Comparison of ENCODE assay signal across 2 cellular contexts in the genomic region with DNA sequence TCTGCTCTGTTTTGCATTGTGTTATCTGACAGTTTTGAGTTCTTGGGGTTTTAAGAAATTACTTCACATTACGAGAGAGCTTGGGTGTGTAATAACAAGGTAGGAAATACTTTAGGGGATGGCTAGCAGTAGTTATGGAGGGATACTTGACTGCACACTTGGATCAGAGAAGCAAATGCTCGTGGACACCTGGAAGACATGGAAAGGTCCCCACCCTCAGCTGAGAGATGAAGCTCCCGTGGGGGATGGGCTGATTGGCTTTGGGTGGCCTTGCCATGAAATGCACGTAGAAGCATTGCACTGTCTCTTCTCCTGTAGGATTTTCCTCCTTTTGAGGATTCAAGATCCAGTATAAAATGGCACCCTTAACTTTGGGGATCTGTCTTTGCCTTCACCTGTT.
TF ChIP-seq lines count a peak whose summit lies in the region.

No MANE protein-coding gene starts in this region.

TF ChIP-seq in GM23338, 12 proteins besides CTCF, POLR2A, EP300 and RAD21 (continued from another document):
- no peak; the same call in 1 of the 2 replicates for TF ChIP-seq POLR2AphosphoS5 (IDR thresholded peaks at IDR 0.05; ENCODE audit: low read depth)
- no peak for TF ChIP-seq CREB1 (CRISPR knock-in tag; IDR thresholded peaks at IDR 0.05; ENCODE audit: low read depth)

TF ChIP-seq in WTC11, 78 proteins besides CTCF, POLR2A, EP300 and RAD21 (continued from another document):
- TF ChIP-seq, protein P1, sequence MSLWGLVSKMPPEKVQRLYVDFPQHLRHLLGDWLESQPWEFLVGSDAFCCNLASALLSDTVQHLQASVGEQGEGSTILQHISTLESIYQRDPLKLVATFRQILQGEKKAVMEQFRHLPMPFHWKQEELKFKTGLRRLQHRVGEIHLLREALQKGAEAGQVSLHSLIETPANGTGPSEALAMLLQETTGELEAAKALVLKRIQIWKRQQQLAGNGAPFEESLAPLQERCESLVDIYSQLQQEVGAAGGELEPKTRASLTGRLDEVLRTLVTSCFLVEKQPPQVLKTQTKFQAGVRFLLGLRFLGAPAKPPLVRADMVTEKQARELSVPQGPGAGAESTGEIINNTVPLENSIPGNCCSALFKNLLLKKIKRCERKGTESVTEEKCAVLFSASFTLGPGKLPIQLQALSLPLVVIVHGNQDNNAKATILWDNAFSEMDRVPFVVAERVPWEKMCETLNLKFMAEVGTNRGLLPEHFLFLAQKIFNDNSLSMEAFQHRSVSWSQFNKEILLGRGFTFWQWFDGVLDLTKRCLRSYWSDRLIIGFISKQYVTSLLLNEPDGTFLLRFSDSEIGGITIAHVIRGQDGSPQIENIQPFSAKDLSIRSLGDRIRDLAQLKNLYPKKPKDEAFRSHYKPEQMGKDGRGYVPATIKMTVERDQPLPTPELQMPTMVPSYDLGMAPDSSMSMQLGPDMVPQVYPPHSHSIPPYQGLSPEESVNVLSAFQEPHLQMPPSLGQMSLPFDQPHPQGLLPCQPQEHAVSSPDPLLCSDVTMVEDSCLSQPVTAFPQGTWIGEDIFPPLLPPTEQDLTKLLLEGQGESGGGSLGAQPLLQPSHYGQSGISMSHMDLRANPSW (CRISPR knock-in tag; conservative IDR thresholded peaks at IDR 0.05; ENCODE audit: low read depth): no peak
- TF ChIP-seq, protein P2, sequence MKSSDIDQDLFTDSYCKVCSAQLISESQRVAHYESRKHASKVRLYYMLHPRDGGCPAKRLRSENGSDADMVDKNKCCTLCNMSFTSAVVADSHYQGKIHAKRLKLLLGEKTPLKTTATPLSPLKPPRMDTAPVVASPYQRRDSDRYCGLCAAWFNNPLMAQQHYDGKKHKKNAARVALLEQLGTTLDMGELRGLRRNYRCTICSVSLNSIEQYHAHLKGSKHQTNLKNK (CRISPR knock-in tag; IDR thresholded peaks at IDR 0.05): no peak
- TF ChIP-seq SMAD3 (CRISPR knock-in tag; IDR thresholded peaks at IDR 0.05; ENCODE audit: borderline replicate concordance): no peak
- TF ChIP-seq TP53 (CRISPR knock-in tag; IDR thresholded peaks at IDR 0.05): no peak
TF ChIP-seq in WTC11: peak in this region for 1.
